24 cellular contexts compared by ENCODE assay signal in the genomic region with DNA sequence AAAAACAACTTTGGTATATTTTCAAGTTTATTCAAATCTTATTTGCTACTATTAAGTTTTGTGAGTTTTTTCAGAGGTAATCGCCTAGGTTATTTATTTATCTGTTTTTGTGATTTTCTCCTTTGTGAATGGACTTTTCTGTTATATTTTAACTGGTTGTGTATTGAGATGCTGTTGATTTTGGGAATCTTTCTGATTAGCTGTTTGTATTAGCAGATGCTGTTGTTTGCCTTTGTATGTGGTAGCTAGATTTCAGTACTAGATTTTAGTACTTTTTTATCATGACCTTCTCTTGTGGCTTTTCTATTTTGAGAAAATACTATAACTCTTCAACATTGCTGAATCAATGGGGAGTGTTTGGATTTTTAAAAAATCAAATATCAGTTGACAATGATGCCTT. TPM values are rescaled to one million over a fixed set of nuclear protein-coding genes. Genes with fewer than 3 reads are reported as not detected.
A peak's percentile ranks its signal among the peaks of the same experiment; 100 is the strongest.
DNase-seq lines count a peak whose midpoint lies in the region; ATAC-seq and TF ChIP-seq lines count a peak whose summit lies in the region.
"Had no signal": no experiment of that assay in that cellular context is flagged by ENCODE, and none has a peak within 500 bp of the region (broad histone marks: within the 10 kb centered on the region; RNA-seq: fewer than 3 reads in every experiment).

No MANE protein-coding gene starts in this region.

- H3K4me1 ChIP-seq in breast epithelium (no peaks in the 10 kb centered on the region), mammary epithelial cell (ENCODE audit: insufficient read depth, low read length) (peaks cover 6% of the 10 kb centered on the region), mesenchymal stem cell (ENCODE audit: control insufficient read depth, insufficient read depth, low read depth, low read length) (peaks cover 8% of the 10 kb centered on the region)
- H3K4me1 ChIP-seq: A549 had no signal

- H4K8ac ChIP-seq in mesenchymal stem cell (ENCODE audit: low read length), result no peak overlapping the region

- dilution Hi-C loops in mammary epithelial cell (cut with HindIII; ENCODE audit: low sequenced_read_pairs), result no loop called here

- no peak overlapping the region for H3K14ac ChIP-seq in mesenchymal stem cell (ENCODE audit: low read length in 2 of 2)

- intact Hi-C loops in breast epithelium (cut with DNase I; ENCODE audit: low total_unique reads), result no loop called here
- intact Hi-C loops in mammary epithelial cell (cut with micrococcal nuclease), result no loop called here
- intact Hi-C loops in posterior cingulate gyrus (cut with DNase I), result no loop called here

- H3K4me2 ChIP-seq in mammary epithelial cell (ENCODE audit: insufficient read depth, low read depth, low read length) (no peak overlapping the region), mesenchymal stem cell (ENCODE audit: low read length, poor library complexity, severe bottlenecking) (no peak overlapping the region)
- H3K4me2 ChIP-seq: A549 had no signal

- H3K18ac ChIP-seq in mesenchymal stem cell (ENCODE audit: low read depth in 1 of 2, low read length in 2 of 2), result no peak overlapping the region

- H2AFZ ChIP-seq in mammary epithelial cell (ENCODE audit: low read depth, low read length), result no peak overlapping the region
- H2AFZ ChIP-seq in mesenchymal stem cell (ENCODE audit: low read depth, low read length), result no peak overlapping the region

- no peak overlapping the region for H2AK5ac ChIP-seq in mesenchymal stem cell (ENCODE audit: low read length, severe bottlenecking)

- no TSS peak for BruUV-seq in mammary epithelial cell (replicated peaks; lab: Mats Ljungman, UMichigan)

- WGBS in mammary epithelial cell (ENCODE audit: low coverage, missing lambda C conversion rate), result 94% methylated on average over 1 of the region's 1 CpG
- WGBS in mesenchymal stem cell, result 100% methylated on average over 1 of the region's 1 CpG

- H3K36me3 Mint-ChIP-seq in central memory CD8-positive, alpha-beta T cell (ENCODE audit: insufficient read depth), result peaks cover 7% of the 10 kb centered on the region
- peaks cover 3 to 7% of the 10 kb centered on the region in 2 donors for H3K36me3 Mint-ChIP-seq in stimulated activated naive B cell treated with anti-CD40 and anti-IgM and Interleukin-4, amounts not matched to agents 10 μg/mL and 1 μg/mL and 100 μg/mL, for 72 hours

- H3K9me3 ChIP-seq in breast epithelium, result no peaks in the 10 kb centered on the region
- no peaks in the 10 kb centered on the region for H3K9me3 ChIP-seq in mammary epithelial cell (replicated peaks; ENCODE audit: insufficient read depth, low read length)
- H3K9me3 ChIP-seq in mesenchymal stem cell (ENCODE audit: control insufficient read depth, low read length), result no peaks in the 10 kb centered on the region
- H3K9me3 ChIP-seq: A549; BLaER1 treated with 17β-estradiol and CSF1 and Interleukin-3, amounts not matched to agents 10 nM and 100 nM had no signal

- H3K4me3 ChIP-seq in breast epithelium (peak overlapping the region in 1 of 3 donors; percentile 2), mammary epithelial cell (replicated peaks in 1 of 3; ENCODE audit: insufficient read depth in 1 of 3, low read depth in 2 of 3, low read length in 3 of 3) (no peak overlapping the region), mesenchymal stem cell (ENCODE audit: insufficient read depth in 1 of 2, low read depth in 1 of 2, low read length in 2 of 2) (peak overlapping the region in 1 of 2 experiments; percentile 59)
- H3K4me3 ChIP-seq: A549; BLaER1 treated with 17β-estradiol and CSF1 and Interleukin-3, amounts not matched to agents 10 nM and 100 nM had no signal

- peaks cover 66% of the 10 kb centered on the region for H3K4me1 Mint-ChIP-seq in central memory CD8-positive, alpha-beta T cell
- H3K4me1 Mint-ChIP-seq in stimulated activated naive B cell treated with anti-CD40 and anti-IgM and Interleukin-4, amounts not matched to agents 10 μg/mL and 1 μg/mL and 100 μg/mL, for 72 hours, result peaks cover 11 to 17% of the 10 kb centered on the region in 2 donors

- no peak overlapping the region for H2BK12ac ChIP-seq in mesenchymal stem cell (ENCODE audit: low read length in 2 of 2)

- no peaks in the 10 kb centered on the region for H4K20me1 ChIP-seq in mammary epithelial cell (ENCODE audit: insufficient read depth, low read length)

- no peak overlapping the region for H3K4ac ChIP-seq in mesenchymal stem cell (ENCODE audit: low read depth in 1 of 2, low read length in 2 of 2)

- no peaks in the 10 kb centered on the region for H3K9me3 Mint-ChIP-seq in central memory CD8-positive, alpha-beta T cell
- peaks cover 6 to 7% of the 10 kb centered on the region in 2 donors for H3K9me3 Mint-ChIP-seq in stimulated activated naive B cell treated with anti-CD40 and anti-IgM and Interleukin-4, amounts not matched to agents 10 μg/mL and 1 μg/mL and 100 μg/mL, for 72 hours
- H3K9me3 Mint-ChIP-seq: activated CD4-positive, alpha-beta memory T cell treated with anti-CD3 and anti-CD28 coated beads, Interleukin-2, amount 10 ng/mL, durations not matched to agents 7 days and 5 days; activated naive CD4-positive, alpha-beta T cell treated with anti-CD3 and anti-CD28 coated beads for 36 hours; neural crest cell had no signal

- no peak overlapping the region for H4K91ac ChIP-seq in mesenchymal stem cell (ENCODE audit: low read length)

- ATAC-seq in central memory CD8-positive, alpha-beta T cell (replicated peaks; ENCODE audit: extremely low read depth, poor library complexity, severe bottlenecking), result no peak
- no peak for ATAC-seq in stimulated activated naive B cell treated with anti-CD40 and anti-IgM and Interleukin-4, amounts not matched to agents 10 μg/mL and 1 μg/mL and 100 μg/mL, for 72 hours (replicated peaks)
- ATAC-seq in HG03469 (IDR thresholded peaks at IDR 0.05; ENCODE audit: unreplicated experiment), result no peak
- ATAC-seq: A549 had no signal

- no peak overlapping the region for H3K4me3 Mint-ChIP-seq in central memory CD8-positive, alpha-beta T cell
- H3K4me3 Mint-ChIP-seq in stimulated activated naive B cell treated with anti-CD40 and anti-IgM and Interleukin-4, amounts not matched to agents 10 μg/mL and 1 μg/mL and 100 μg/mL, for 72 hours, result no peak overlapping the region
- H3K4me3 Mint-ChIP-seq: activated CD4-positive, alpha-beta memory T cell treated with anti-CD3 and anti-CD28 coated beads, Interleukin-2, amount 10 ng/mL, durations not matched to agents 7 days and 5 days; activated naive CD4-positive, alpha-beta T cell treated with anti-CD3 and anti-CD28 coated beads for 36 hours; memory B cell; neural crest cell had no signal

- no peak overlapping the region for H2BK120ac ChIP-seq in mesenchymal stem cell (ENCODE audit: low read depth, low read length)

- TF ChIP-seq POLR2A in breast epithelium (IDR thresholded peaks at IDR 0.05), result no peak

- peak overlapping the region; percentile 7 for H3K27ac Mint-ChIP-seq in central memory CD8-positive, alpha-beta T cell (ENCODE audit: low read depth)
- H3K27ac Mint-ChIP-seq in stimulated activated naive B cell treated with anti-CD40 and anti-IgM and Interleukin-4, amounts not matched to agents 10 μg/mL and 1 μg/mL and 100 μg/mL, for 72 hours, result peak overlapping the region; percentile 42
- H3K27ac Mint-ChIP-seq: activated CD4-positive, alpha-beta memory T cell treated with anti-CD3 and anti-CD28 coated beads, Interleukin-2, amount 10 ng/mL, durations not matched to agents 7 days and 5 days; activated naive CD4-positive, alpha-beta T cell treated with anti-CD3 and anti-CD28 coated beads for 36 hours; memory B cell; progenitor cell of endocrine pancreas had no signal

- in situ Hi-C loops in mammary epithelial cell (cut with MboI; ENCODE audit: low sequenced_read_pairs in 2 of 2), result no loop called here

- TF ChIP-seq CTCF in breast epithelium (IDR thresholded peaks at IDR 0.05) (no peak), mammary epithelial cell (conservative IDR thresholded peaks at IDR 0.05 in 1 of 2, IDR thresholded peaks at IDR 0.05 in 1 of 2; ENCODE audit: extremely low read depth in 1 of 2, insufficient read depth in 1 of 2, low read depth in 1 of 2, low read length in 2 of 2) (no peak)

- H3K27me3 Mint-ChIP-seq in central memory CD8-positive, alpha-beta T cell, result no peaks in the 10 kb centered on the region
- no peaks in the 10 kb centered on the region for H3K27me3 Mint-ChIP-seq in stimulated activated naive B cell treated with anti-CD40 and anti-IgM and Interleukin-4, amounts not matched to agents 10 μg/mL and 1 μg/mL and 100 μg/mL, for 72 hours
- H3K27me3 Mint-ChIP-seq: activated CD4-positive, alpha-beta memory T cell treated with anti-CD3 and anti-CD28 coated beads, Interleukin-2, amount 10 ng/mL, durations not matched to agents 7 days and 5 days; memory B cell; progenitor cell of endocrine pancreas had no signal

- H2BK15ac ChIP-seq in mesenchymal stem cell (ENCODE audit: low read depth, poor library complexity, severe bottlenecking), result no peak overlapping the region

- CTCF ChIA-PET in mammary epithelial cell (lab: Charles Lee; ENCODE audit: low non-redundant PET), result no interaction called here

- H3K27me3 ChIP-seq in breast epithelium (no peaks in the 10 kb centered on the region), mammary epithelial cell (ENCODE audit: insufficient read depth, low read length) (no peaks in the 10 kb centered on the region), mesenchymal stem cell (ENCODE audit: control insufficient read depth in 1 of 2, insufficient read depth in 1 of 2, low read length in 2 of 2) (no peaks in the 10 kb centered on the region)
- H3K27me3 ChIP-seq: BLaER1 treated with 17β-estradiol and CSF1 and Interleukin-3, amounts not matched to agents 10 nM and 100 nM had no signal

- H3K79me1 ChIP-seq in mesenchymal stem cell (replicated peaks; ENCODE audit: low read length, poor library complexity, severe bottlenecking), result peaks cover 20% of the 10 kb centered on the region

- peak overlapping the region; percentile 41 to 54 for H3K27ac ChIP-seq in breast epithelium
- no peak overlapping the region for H3K27ac ChIP-seq in mammary epithelial cell (ENCODE audit: insufficient read depth, low read depth, low read length)
- H3K27ac ChIP-seq in mesenchymal stem cell (ENCODE audit: low read length, poor library complexity, severe bottlenecking), result no peak overlapping the region
- H3K27ac ChIP-seq: A549; BLaER1 treated with 17β-estradiol and CSF1 and Interleukin-3, amounts not matched to agents 10 nM and 100 nM; HL-60 had no signal

- DNase-seq in breast epithelium (ENCODE audit: low spot score in 2 of 2) (no peak), mammary epithelial cell (no peak), mesenchymal stem cell (no peak), cerebellum (ENCODE audit: low spot score) (no peak), posterior cingulate gyrus (no peak)
- DNase-seq in central memory CD8-positive, alpha-beta T cell (ENCODE audit: low spot score in 2 of 2), result no peak
- no peak for DNase-seq in stimulated activated naive B cell treated with anti-CD40 and anti-IgM and Interleukin-4, amounts not matched to agents 10 μg/mL and 1 μg/mL and 100 μg/mL, for 72 hours
- DNase-seq: activated CD4-positive, alpha-beta memory T cell treated with anti-CD3 and anti-CD28 coated beads, Interleukin-2, amount 10 ng/mL, durations not matched to agents 7 days and 5 days; activated CD4-positive, CD25-positive, alpha-beta regulatory T cell; activated naive CD4-positive, alpha-beta T cell treated with anti-CD3 and anti-CD28 coated beads for 36 hours; hippocampal formation; kidney; NCI-H1436; NCI-H524 treated with DMSO at 0.1 percent for 48 hours; stimulated activated CD4-positive, alpha-beta T cell treated with anti-CD3 and anti-CD28 coated beads, Interleukin-12 subunit alpha, Interleukin-12 subunit beta, amount 100 ng/mL, for 4 hours; stimulated activated CD8-positive, alpha-beta memory T cell treated with anti-CD3 and anti-CD28 coated beads, Interleukin-4, amount 100 ng/mL, for 48 hours; substantia nigra had no signal

- H3K36me3 ChIP-seq in breast epithelium (no peaks in the 10 kb centered on the region), mammary epithelial cell (ENCODE audit: insufficient read depth, low read length) (no peaks in the 10 kb centered on the region), mesenchymal stem cell (ENCODE audit: control insufficient read depth in 1 of 2, insufficient read depth in 2 of 2, low read depth in 1 of 2, low read length in 2 of 2) (no peaks in the 10 kb centered on the region)
- H3K36me3 ChIP-seq: BLaER1 treated with 17β-estradiol and CSF1 and Interleukin-3, amounts not matched to agents 10 nM and 100 nM had no signal

- no peak overlapping the region for H3K9ac ChIP-seq in mammary epithelial cell (ENCODE audit: insufficient read depth, low read length)
- H3K9ac ChIP-seq in mesenchymal stem cell (ENCODE audit: low read length), result peak overlapping the region; percentile 85
- H3K9ac ChIP-seq: BLaER1 treated with 17β-estradiol and CSF1 and Interleukin-3, amounts not matched to agents 10 nM and 100 nM had no signal

- no peak overlapping the region for H3K23ac ChIP-seq in mesenchymal stem cell (ENCODE audit: low read length in 2 of 2)

- H3K79me2 ChIP-seq in mammary epithelial cell (ENCODE audit: insufficient read depth, low read length), result peaks cover 30% of the 10 kb centered on the region

- no peak overlapping the region for H2BK5ac ChIP-seq in mesenchymal stem cell (ENCODE audit: low read depth, low read length, poor library complexity, severe bottlenecking)

RNA-seq across cellular contexts. Expression of a gene that starts 42.4 kb away (rescaled TPM):
- 10 to 100 TPM; 12.3 to 18.3 (median 16.4) TPM for total RNA-seq in breast epithelium
- total RNA-seq in mammary epithelial cell, result 1 to 10 TPM; 4.7 to 8.1 TPM
- polyA plus RNA-seq in mammary epithelial cell, result 2.0 TPM
- 7.0 TPM for polyA minus RNA-seq in mammary epithelial cell
- 4.9 TPM for polyA plus RNA-seq in mesenchymal stem cell (2013, experiment 1 of 2)
- 4.4 TPM for polyA plus RNA-seq in mesenchymal stem cell (2013, experiment 2 of 2)
- 14.4 TPM for total RNA-seq in cerebellum

RNA-seq across cellular contexts. Expression of a gene that starts 44.1 kb away (rescaled TPM):
- total RNA-seq in breast epithelium (10 to 100 TPM; 21.3 to 32.9 (median 22.9) TPM), mammary epithelial cell (10 to 100 TPM; 15.2 to 29.4 TPM), cerebellum (26.1 TPM)
- 31.3 TPM for polyA plus RNA-seq in mammary epithelial cell
- polyA minus RNA-seq in mammary epithelial cell, result 27.9 TPM
- 4.5 TPM for polyA plus RNA-seq in mesenchymal stem cell (2013, experiment 1 of 2)
- polyA plus RNA-seq in mesenchymal stem cell (2013, experiment 2 of 2), result 4.7 TPM

Comparison
In these comparisons a context has a peak if more than half of its experiments do, and no peak if none do; other contexts are left out.
1. H3K27ac ChIP-seq: peak in breast epithelium (2 of 2); none in mammary epithelial cell (single experiment) and mesenchymal stem cell (single experiment).